11 cellular contexts compared by ENCODE assay signal in genomic region chr3:24678021-24678420, GRCh38.
DNase-seq lines count a peak whose midpoint lies in the region; ATAC-seq and TF ChIP-seq lines count a peak whose summit lies in the region.
"Had no signal": no experiment of that assay in that cellular context is flagged by ENCODE, and none has a peak within 500 bp of the region (broad histone marks: within the 10 kb centered on the region; RNA-seq: fewer than 3 reads in every experiment).

No MANE protein-coding gene starts in this region.

- H3K4me3 ChIP-seq in Loucy (ENCODE audit: low read length, poor library complexity, severe bottlenecking): peak overlapping the region; percentile 42
- peak overlapping the region; percentile 23 for H3K4me3 ChIP-seq in choroid plexus epithelial cell (ENCODE audit: low read depth, low read length)
- no peak overlapping the region for H3K4me3 ChIP-seq in uterus
- H3K4me3 ChIP-seq in vagina: no peak overlapping the region

- H3K36me3 ChIP-seq in Loucy (ENCODE audit: insufficient read depth, low read length) (no peaks in the 10 kb centered on the region), uterus (no peaks in the 10 kb centered on the region), vagina (no peaks in the 10 kb centered on the region)

- H3K4me3 Mint-ChIP-seq in activated naive CD4-positive, alpha-beta T cell treated with anti-CD3 and anti-CD28 coated beads, Interleukin-2, amount 10 ng/mL, durations not matched to agents 7 days and 5 days: peak overlapping the region; percentile 14

- CTCF ChIA-PET in activated naive CD4-positive, alpha-beta T cell treated with anti-CD3 and anti-CD28 coated beads, Interleukin-2, amount 10 ng/mL, durations not matched to agents 7 days and 5 days (lab: Charles Lee): no interaction called here

- no peaks in the 10 kb centered on the region for H3K9me2 ChIP-seq in Loucy (replicated peaks; ENCODE audit: low read depth, low read length)

- H2AFZ ChIP-seq in Loucy (ENCODE audit: low read length): no peak overlapping the region

- H3K36me3 Mint-ChIP-seq in activated naive CD4-positive, alpha-beta T cell treated with anti-CD3 and anti-CD28 coated beads, Interleukin-2, amount 10 ng/mL, durations not matched to agents 7 days and 5 days: no peaks in the 10 kb centered on the region
- peaks cover 0 to 5% of the 10 kb centered on the region in 2 donors for H3K36me3 Mint-ChIP-seq in activated naive CD4-positive, alpha-beta T cell treated with anti-CD3 and anti-CD28 coated beads, Interleukin-2, amount 50 U/mL, for 72 hours

- H3K4me2 ChIP-seq in Loucy (ENCODE audit: low read depth, low read length, poor library complexity, severe bottlenecking): peak overlapping the region; percentile 58

- peaks cover 6% of the 10 kb centered on the region for H3K4me1 ChIP-seq in Loucy (ENCODE audit: insufficient read depth, low read length, poor library complexity, severe bottlenecking)
- H3K4me1 ChIP-seq in uterus: no peaks in the 10 kb centered on the region
- no peaks in the 10 kb centered on the region for H3K4me1 ChIP-seq in vagina

- H3K27me3 ChIP-seq in Loucy (ENCODE audit: insufficient read depth, low read length, poor library complexity, severe bottlenecking): peaks cover 45% of the 10 kb centered on the region
- H3K27me3 ChIP-seq in uterus: no peaks in the 10 kb centered on the region
- no peaks in the 10 kb centered on the region for H3K27me3 ChIP-seq in vagina

- H4K20me1 ChIP-seq in Loucy (ENCODE audit: insufficient read depth, low read length, poor library complexity, severe bottlenecking): no peaks in the 10 kb centered on the region

- H3K27ac ChIP-seq in uterus (peak overlapping the region; percentile 29 to 51), vagina (no peak overlapping the region)

- no peaks in the 10 kb centered on the region for H3K9me3 ChIP-seq in Loucy (ENCODE audit: insufficient read depth, low read depth, low read length)
- no peaks in the 10 kb centered on the region for H3K9me3 ChIP-seq in uterus
- H3K9me3 ChIP-seq in vagina: no peaks in the 10 kb centered on the region

- intact Hi-C loops in uterus (cut with DNase I; ENCODE audit: low total_unique reads) (no loop called here), vagina (cut with DNase I) (no loop called here)

- H3K9ac ChIP-seq in Loucy (ENCODE audit: low read depth, low read length, poor library complexity, severe bottlenecking): no peak overlapping the region

- H3K79me2 ChIP-seq in Loucy (ENCODE audit: insufficient read depth, low read length): no peaks in the 10 kb centered on the region

- peaks cover 6% of the 10 kb centered on the region for H3K27me3 Mint-ChIP-seq in activated naive CD4-positive, alpha-beta T cell treated with anti-CD3 and anti-CD28 coated beads, Interleukin-2, amount 10 ng/mL, durations not matched to agents 7 days and 5 days
- H3K27me3 Mint-ChIP-seq: effector memory CD8-positive, alpha-beta T cell had no signal

- peaks cover 9% of the 10 kb centered on the region for H3K4me1 Mint-ChIP-seq in activated naive CD4-positive, alpha-beta T cell treated with anti-CD3 and anti-CD28 coated beads, Interleukin-2, amount 10 ng/mL, durations not matched to agents 7 days and 5 days

- no peak overlapping the region for H3K27ac Mint-ChIP-seq in activated naive CD4-positive, alpha-beta T cell treated with anti-CD3 and anti-CD28 coated beads, Interleukin-2, amount 10 ng/mL, durations not matched to agents 7 days and 5 days
- H3K27ac Mint-ChIP-seq in activated naive CD4-positive, alpha-beta T cell treated with anti-CD3 and anti-CD28 coated beads, Interleukin-2, amount 50 U/mL, for 72 hours: no peak overlapping the region
- H3K27ac Mint-ChIP-seq: effector memory CD8-positive, alpha-beta T cell had no signal

- TF ChIP-seq CTCF in Loucy (conservative IDR thresholded peaks at IDR 0.05; ENCODE audit: low read length) (no peak), choroid plexus epithelial cell (conservative IDR thresholded peaks at IDR 0.05; ENCODE audit: low read depth, low read length) (no peak), uterus (IDR thresholded peaks at IDR 0.05) (no peak), vagina (IDR thresholded peaks at IDR 0.05) (no peak)

- no peaks in the 10 kb centered on the region for H3F3A ChIP-seq in Loucy (ENCODE audit: low read depth)

- ATAC-seq in activated naive CD4-positive, alpha-beta T cell treated with anti-CD3 and anti-CD28 coated beads, Interleukin-2, amount 50 U/mL, for 72 hours: no peak

- DNase-seq in activated naive CD4-positive, alpha-beta T cell treated with anti-CD3 and anti-CD28 coated beads, Interleukin-2, amount 10 ng/mL, durations not matched to agents 7 days and 5 days: no peak
- DNase-seq in activated naive CD4-positive, alpha-beta T cell treated with anti-CD3 and anti-CD28 coated beads, Interleukin-2, amount 50 U/mL, for 72 hours (ENCODE audit: low spot score in 2 of 2): no peak
- no peak for DNase-seq in choroid plexus epithelial cell (ENCODE audit: low read depth)
- DNase-seq in uterus: no peak
- no peak for DNase-seq in NCI-H748 (lab: John Stamatoyannopoulos, UW; ENCODE audit: unreplicated experiment)
- no peak for DNase-seq in vagina (ENCODE audit: extremely low spot score in 2 of 2)
- no peak for DNase-seq in NCI-H510A (lab: John Stamatoyannopoulos, UW)
- DNase-seq: activated gamma-delta T cell; effector memory CD8-positive, alpha-beta T cell; NCI-H510A treated with DMSO at 0.1 percent for 48 hours had no signal

- H3K9me3 Mint-ChIP-seq in activated naive CD4-positive, alpha-beta T cell treated with anti-CD3 and anti-CD28 coated beads, Interleukin-2, amount 10 ng/mL, durations not matched to agents 7 days and 5 days: no peaks in the 10 kb centered on the region
- peaks cover 0 to 10% of the 10 kb centered on the region in 2 donors for H3K9me3 Mint-ChIP-seq in activated naive CD4-positive, alpha-beta T cell treated with anti-CD3 and anti-CD28 coated beads, Interleukin-2, amount 50 U/mL, for 72 hours

- TF ChIP-seq POLR2A in uterus (IDR thresholded peaks at IDR 0.05) (no peak), vagina (IDR thresholded peaks at IDR 0.05) (no peak)

Comparison
In these comparisons a context has a peak if more than half of its experiments do, and no peak if none do; other contexts are left out.
1. H3K4me3 ChIP-seq: peak in Loucy (single experiment) and choroid plexus epithelial cell (single experiment); none in uterus (0 of 2) and vagina (0 of 2).